34 cellular contexts compared by ENCODE assay signal in the genomic region with DNA sequence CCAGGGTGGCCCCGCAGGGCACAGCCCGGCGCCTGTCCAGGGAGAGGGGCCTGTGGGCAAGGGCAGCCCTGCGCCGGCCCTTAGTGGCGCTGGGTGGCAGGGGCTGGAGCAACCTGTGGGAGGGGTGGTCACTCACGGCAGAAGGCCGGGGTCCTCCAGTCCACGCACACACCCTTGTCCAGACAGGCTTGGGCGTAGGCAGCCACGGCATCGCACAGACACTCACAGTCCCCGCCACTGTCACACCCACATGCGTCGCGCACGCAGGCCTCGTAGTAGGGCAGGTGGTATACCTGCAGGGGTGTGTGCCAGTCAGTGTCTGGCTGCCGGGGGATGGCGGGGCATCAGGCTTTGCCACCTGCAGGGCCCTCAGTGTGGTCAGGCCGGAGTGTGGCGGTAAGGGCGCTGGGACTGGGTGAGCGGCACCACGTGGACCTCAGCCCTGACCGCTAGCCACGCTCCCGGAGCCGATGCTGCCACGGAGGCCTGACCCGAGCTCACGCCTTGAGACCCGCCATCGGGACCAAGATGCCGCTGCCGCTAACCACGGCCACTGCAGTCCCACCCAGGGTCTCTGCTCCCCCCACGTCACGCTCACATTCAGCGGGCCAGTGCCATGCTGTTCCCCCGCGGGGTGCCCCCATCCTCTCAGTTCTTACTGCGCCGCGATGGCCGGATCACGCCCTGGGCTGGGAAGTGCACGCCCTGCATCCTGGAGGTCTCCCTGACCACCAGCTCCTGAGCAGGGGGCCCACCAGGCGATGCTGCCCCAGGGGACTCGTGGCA. TPM values are rescaled to one million over a fixed set of nuclear protein-coding genes. Genes with fewer than 3 reads are reported as not detected.
"Had no signal": no experiment of that assay in that cellular context is flagged by ENCODE, and none has a peak within 500 bp of the region (broad histone marks: within the 10 kb centered on the region; RNA-seq: fewer than 3 reads in every experiment).

No MANE protein-coding gene starts in this region.

- H3K27me3 Mint-ChIP-seq: dendritic cell treated with granulocyte-macrophage colony-stimulating factor and Interleukin-4, amounts not matched to agents 40 ng/mL and 50 ng/mL, for 4 days; effector memory CD8-positive, alpha-beta T cell had no signal

- H3K9me3 ChIP-seq: colonic mucosa, esophagus squamous epithelium, gastrocnemius medialis, heart right ventricle, left ventricle myocardium inferior, lower lobe of right lung, mucosa of descending colon had no signal

- H3K9me3 Mint-ChIP-seq: dendritic cell treated with granulocyte-macrophage colony-stimulating factor and Interleukin-4, amounts not matched to agents 40 ng/mL and 50 ng/mL, for 4 days; effector memory CD8-positive, alpha-beta T cell; endodermal cell; mesothelial cell of epicardium had no signal

- H3K27ac ChIP-seq: colonic mucosa, epithelial cell of prostate, esophagus squamous epithelium, gastrocnemius medialis, heart right ventricle, left ventricle myocardium inferior, lower lobe of right lung had no signal

- H3K4me1 ChIP-seq: colonic mucosa, esophagus squamous epithelium, gastrocnemius medialis, heart right ventricle, left ventricle myocardium inferior, lower lobe of right lung had no signal

- H3K27ac Mint-ChIP-seq: dendritic cell treated with granulocyte-macrophage colony-stimulating factor and Interleukin-4, amounts not matched to agents 40 ng/mL and 50 ng/mL, for 4 days; effector memory CD8-positive, alpha-beta T cell; endodermal cell; mesothelial cell of epicardium had no signal

- H3K4me3 ChIP-seq: colonic mucosa, esophagus squamous epithelium, gastrocnemius medialis, heart right ventricle, left ventricle myocardium inferior, lower lobe of right lung, mucosa of descending colon had no signal

- DNase-seq: colonic mucosa; cortex of kidney; effector CD8-positive, alpha-beta T cell; effector memory CD8-positive, alpha-beta T cell; endodermal cell; erythroblast; esophagus squamous epithelium; foreskin fibroblast; foreskin melanocyte; gastrocnemius medialis; glutamatergic neuron; head of caudate nucleus; heart right ventricle; hippocampal formation; left cardiac atrium; left ventricle myocardium inferior; lower lobe of right lung; mesenchymal stem cell; mucosa of descending colon had no signal

- H3K4me1 Mint-ChIP-seq: endodermal cell, mesothelial cell of epicardium had no signal

- H3K36me3 ChIP-seq: colonic mucosa, esophagus squamous epithelium, gastrocnemius medialis, heart right ventricle, left ventricle myocardium inferior, lower lobe of right lung had no signal

- H3K27me3 ChIP-seq: colonic mucosa, gastrocnemius medialis, heart right ventricle had no signal

- H3K36me3 Mint-ChIP-seq: mesothelial cell of epicardium had no signal

- FAIRE-seq: endometrium, islet of Langerhans, keratinocyte had no signal

- H3K4me3 Mint-ChIP-seq: dendritic cell treated with granulocyte-macrophage colony-stimulating factor and Interleukin-4, amounts not matched to agents 40 ng/mL and 50 ng/mL, for 4 days; effector memory CD8-positive, alpha-beta T cell; endodermal cell; mesothelial cell of epicardium had no signal

- ATAC-seq: effector memory CD8-positive, alpha-beta T cell; esophagus mucosa; gastrocnemius medialis; left cardiac atrium; lower lobe of right lung; mucosa of descending colon had no signal

RNA-seq across cellular contexts. Expression of gene MUC6, which starts 12.5 kb away (rescaled TPM):
- total RNA-seq: chondrocyte, dermis microvascular lymphatic vessel endothelial cell, esophagus mucosa, gastrocnemius medialis, glomerular endothelial cell, heart right ventricle, kidney epithelial cell, left cardiac atrium, left ventricle myocardium inferior, lower leg skin, lung microvascular endothelial cell, mesenteric fat pad, mesothelial cell of epicardium, mucosa of descending colon, myocyte had no signal
- polyA plus RNA-seq: keratinocyte had no signal

RNA-seq across cellular contexts. Expression of gene MUC2, which starts 50.7 kb away (rescaled TPM):
- total RNA-seq: chondrocyte, dermis microvascular lymphatic vessel endothelial cell, endodermal cell, glomerular endothelial cell, kidney epithelial cell, lower lobe of right lung, lung microvascular endothelial cell, myocyte had no signal
- polyA plus RNA-seq: heart right ventricle, keratinocyte had no signal
